Comparison of ENCODE assay signal across 1 cellular context in genomic region chr17:7886227-7887037, GRCh38.
TF ChIP-seq lines count a peak whose summit lies in the region.

No MANE protein-coding gene starts in this region.

TF ChIP-seq in IMR-90, 13 proteins besides CTCF, POLR2A, EP300 and RAD21:
- no peak for TF ChIP-seq FOS (IDR thresholded peaks at IDR 0.05; ENCODE audit: low read depth, low read length)
- TF ChIP-seq RCOR1 (IDR thresholded peaks at IDR 0.05; ENCODE audit: insufficient replicate concordance, low read length): no peak
- no peak for TF ChIP-seq CEBPB (IDR thresholded peaks at IDR 0.05; ENCODE audit: low read depth, low read length)
- TF ChIP-seq SMC3 (IDR thresholded peaks at IDR 0.05; ENCODE audit: low read depth, low read length): no peak
- no peak for TF ChIP-seq NFE2L2 (IDR thresholded peaks at IDR 0.05; ENCODE audit: low read depth, low read length)
- TF ChIP-seq RFX5 (IDR thresholded peaks at IDR 0.05; ENCODE audit: low read depth, low read length): no peak
- no peak for TF ChIP-seq MAFK (IDR thresholded peaks at IDR 0.05; ENCODE audit: low read depth, low read length)
- TF ChIP-seq CHD1 (IDR thresholded peaks at IDR 0.05; ENCODE audit: low read depth, low read length): no peak
- no peak for TF ChIP-seq ELK1 (IDR thresholded peaks at IDR 0.05; ENCODE audit: borderline replicate concordance, low read depth, low read length)
- TF ChIP-seq USF2 (IDR thresholded peaks at IDR 0.05; ENCODE audit: low read depth, low read length): no peak
- no peak for TF ChIP-seq MAZ (IDR thresholded peaks at IDR 0.05; ENCODE audit: borderline replicate concordance, low read depth, low read length)
- TF ChIP-seq BHLHE40 (IDR thresholded peaks at IDR 0.05; ENCODE audit: low read depth, low read length): no peak
- no peak for TF ChIP-seq MXI1 (IDR thresholded peaks at IDR 0.05; ENCODE audit: borderline replicate concordance, low read depth, low read length)
